In genomic region chr7:65981965-65982792, GRCh38 we compare ENCODE assay signal across 8 cellular contexts. TPM values are rescaled to one million over a fixed set of nuclear protein-coding genes. Genes with fewer than 3 reads are reported as not detected.
DNase-seq lines count a peak whose midpoint lies in the region; ATAC-seq and TF ChIP-seq lines count a peak whose summit lies in the region.

TSS of gene GUSB (minus strand) at chr7:65982213. CDS start at chr7:65982183, 30 bp downstream.

- DNase-seq in CD14-positive monocyte (ENCODE audit: low spot score) (peak; percentile 87), NCI-H774 (lab: John Stamatoyannopoulos, UW) (peak; percentile 91), left lung (peak; percentile 93 to 98)
- DNase-seq in activated CD4-positive, alpha-beta T cell treated with anti-CD3 and anti-CD28 coated beads, Interleukin-2, amount 50 U/mL, for 4 hours = peak; percentile 86
- peak; percentile 85 for DNase-seq in stimulated activated CD4-positive, alpha-beta T cell treated with anti-CD3 and anti-CD28 coated beads, Interleukin-2, amount 100 ng/mL, for 4 hours (ENCODE audit: low read depth)

- H3K9me3 ChIP-seq in left lung = no peaks in the 10 kb centered on the region

- TF ChIP-seq CTCF in CD14-positive monocyte (IDR thresholded peaks at IDR 0.05) (no peak), left lung (IDR thresholded peaks at IDR 0.05) (no peak)

- peak within 1 kb of the TSS; percentile 83 to 91 for H3K4me3 Mint-ChIP-seq in CD14-positive monocyte
- H3K4me3 Mint-ChIP-seq in dendritic cell treated with granulocyte-macrophage colony-stimulating factor and Interleukin-4, amounts not matched to agents 40 ng/mL and 50 ng/mL, for 4 days = peak within 1 kb of the TSS; percentile 82

- H3K27me3 ChIP-seq in left lung = no peaks in the 10 kb centered on the region

- peaks cover 0 to 30% of the 10 kb centered on the region in 2 donors for H3K36me3 ChIP-seq in left lung

- H3K27ac Mint-ChIP-seq in CD14-positive monocyte = peak within 1 kb of the TSS; percentile 96 to 99 (median 98)
- peak within 1 kb of the TSS; percentile 87 for H3K27ac Mint-ChIP-seq in dendritic cell treated with granulocyte-macrophage colony-stimulating factor and Interleukin-4, amounts not matched to agents 40 ng/mL and 50 ng/mL, for 4 days

- H3K36me3 Mint-ChIP-seq in CD14-positive monocyte = peaks cover 12 to 27% of the 10 kb centered on the region in 2 donors
- H3K36me3 Mint-ChIP-seq in dendritic cell treated with granulocyte-macrophage colony-stimulating factor and Interleukin-4, amounts not matched to agents 40 ng/mL and 50 ng/mL, for 4 days (ENCODE audit: low read depth) = peaks cover 34% of the 10 kb centered on the region

- peak; percentile 88 for ATAC-seq in GM19397 (IDR thresholded peaks at IDR 0.05; ENCODE audit: unreplicated experiment)
- ATAC-seq in HG03565 (IDR thresholded peaks at IDR 0.05; ENCODE audit: unreplicated experiment) = peak; percentile 64
- peak; percentile 95 for ATAC-seq in left lung

- peak within 1 kb of the TSS; percentile 77 to 87 for H3K27ac ChIP-seq in left lung

- no peaks in the 10 kb centered on the region for H3K9me3 Mint-ChIP-seq in CD14-positive monocyte
- H3K9me3 Mint-ChIP-seq in dendritic cell treated with granulocyte-macrophage colony-stimulating factor and Interleukin-4, amounts not matched to agents 40 ng/mL and 50 ng/mL, for 4 days = no peaks in the 10 kb centered on the region

- peaks cover 7% of the 10 kb centered on the region for H3K4me1 Mint-ChIP-seq in CD14-positive monocyte
- H3K4me1 Mint-ChIP-seq in dendritic cell treated with granulocyte-macrophage colony-stimulating factor and Interleukin-4, amounts not matched to agents 40 ng/mL and 50 ng/mL, for 4 days (ENCODE audit: low read depth) = peaks cover 10% of the 10 kb centered on the region

- H3K4me3 ChIP-seq in left lung = peak within 1 kb of the TSS; percentile 89 to 99

- H3K27me3 Mint-ChIP-seq in CD14-positive monocyte (ENCODE audit: low read depth in 3 of 3) = peaks cover 0 to 2% (median 0%) of the 10 kb centered on the region in 3 donors
- no peaks in the 10 kb centered on the region for H3K27me3 Mint-ChIP-seq in dendritic cell treated with granulocyte-macrophage colony-stimulating factor and Interleukin-4, amounts not matched to agents 40 ng/mL and 50 ng/mL, for 4 days

- intact Hi-C loops in CD14-positive monocyte (cut with micrococcal nuclease) (loop anchor here (5.0 to 10.0 kb wide), 5 partner anchors 93 to 1013 kb away; partner anchors contain the start of genes VKORC1L1 (in 2 of the 2), ASL (in 1 of the 2), SBDS (in 1 of the 2) and TYW1 (in 1 of the 2)), left lung (cut with DNase I) (no loop called here)
- intact Hi-C loops in dendritic cell treated with granulocyte-macrophage colony-stimulating factor and Interleukin-4, amounts not matched to agents 40 ng/mL and 50 ng/mL, for 4 days (cut with micrococcal nuclease) = loop anchor here (2.0 to 10.0 kb wide), 6 partner anchors 93 to 865 kb away; partner anchors contain the start of genes ASL, CRCP and VKORC1L1

- H3K4me1 ChIP-seq in left lung = peaks cover 11 to 23% of the 10 kb centered on the region in 2 donors

RNA-seq across cellular contexts. Expression of gene GUSB, which starts in this region (rescaled TPM):
- 100 to 1,000 TPM; 113 to 115 TPM for polyA plus RNA-seq in CD14-positive monocyte
- total RNA-seq in left lung = 10 to 100 TPM; 54.7 to 71.5 TPM

Comparison
In these comparisons a context has a peak if more than half of its experiments do, and no peak if none do; other contexts are left out.
1. Peak in every context shown above with its lines: DNase-seq, ATAC-seq, H3K4me3 ChIP-seq and H3K27ac ChIP-seq.
2. intact Hi-C loops: an anchor here in CD14-positive monocyte (5.0 to 10.0 kb wide) and dendritic cell treated with granulocyte-macrophage colony-stimulating factor and Interleukin-4, amounts not matched to agents 40 ng/mL and 50 ng/mL, for 4 days (2.0 to 10.0 kb wide); none called in left lung.